ENCODE assay signal across 8 cellular contexts in genomic region chr2:135709992-135710391, GRCh38. TPM values are rescaled to one million over a fixed set of nuclear protein-coding genes. Genes with fewer than 3 reads are reported as not detected.
DNase-seq lines count a peak whose midpoint lies in the region; ATAC-seq lines count a peak whose summit lies in the region.

No MANE protein-coding gene starts in this region.

- no peak overlapping the region for H3K4me3 Mint-ChIP-seq in activated CD4-positive, alpha-beta memory T cell treated with anti-CD3 and anti-CD28 coated beads, Interleukin-2, amount 10 ng/mL, durations not matched to agents 7 days and 5 days

- H3K23ac ChIP-seq in mesenchymal stem cell (ENCODE audit: low read length in 2 of 2): no peak overlapping the region

- H2BK120ac ChIP-seq in mesenchymal stem cell (ENCODE audit: low read depth, low read length): no peak overlapping the region

- H3K4me2 ChIP-seq in mesenchymal stem cell (ENCODE audit: low read length, poor library complexity, severe bottlenecking): no peak overlapping the region

- H3K9ac ChIP-seq in mesenchymal stem cell (ENCODE audit: low read length): no peak overlapping the region

- H2BK15ac ChIP-seq in mesenchymal stem cell (ENCODE audit: low read depth, poor library complexity, severe bottlenecking): no peak overlapping the region

- no peaks in the 10 kb centered on the region for H3K27me3 ChIP-seq in mesenchymal stem cell (ENCODE audit: control insufficient read depth in 1 of 2, insufficient read depth in 1 of 2, low read length in 2 of 2)

- no peak overlapping the region for H2AK5ac ChIP-seq in mesenchymal stem cell (ENCODE audit: low read length, severe bottlenecking)

- no peak overlapping the region for H3K18ac ChIP-seq in mesenchymal stem cell (ENCODE audit: low read depth in 1 of 2, low read length in 2 of 2)

- no peak overlapping the region for H3K27ac ChIP-seq in mesenchymal stem cell (ENCODE audit: low read length, poor library complexity, severe bottlenecking)

- no peak overlapping the region for H3K4ac ChIP-seq in mesenchymal stem cell (ENCODE audit: low read depth in 1 of 2, low read length in 2 of 2)

- H3K36me3 ChIP-seq in mesenchymal stem cell (ENCODE audit: control insufficient read depth in 1 of 2, insufficient read depth in 2 of 2, low read depth in 1 of 2, low read length in 2 of 2): peaks cover 6 to 9% of the 10 kb centered on the region in 2 experiments

- DNase-seq in COLO668 (lab: John Stamatoyannopoulos, UW; ENCODE audit: unreplicated experiment) (peak; percentile 45), NCI-H2227 (lab: John Stamatoyannopoulos, UW; ENCODE audit: unreplicated experiment) (peak; percentile 72), ecto neural progenitor cell (ENCODE audit: low spot score) (peak; percentile 69), mesenchymal stem cell (peak; percentile 51)
- DNase-seq in activated CD4-positive, alpha-beta memory T cell treated with anti-CD3 and anti-CD28 coated beads, Interleukin-2, amount 10 ng/mL, durations not matched to agents 7 days and 5 days: peak; percentile 73
- DNase-seq in stimulated activated CD8-positive, alpha-beta memory T cell treated with anti-CD3 and anti-CD28 coated beads, Interleukin-2, amount 100 ng/mL, for 1 hour (ENCODE audit: low read depth in 2 of 2): peak; percentile 50 to 51

- POLR2A ChIA-PET in activated CD4-positive, alpha-beta memory T cell treated with anti-CD3 and anti-CD28 coated beads, Interleukin-2, amount 10 ng/mL, durations not matched to agents 7 days and 5 days (lab: Charles Lee): interaction anchor here (1.0 kb wide), 3 partner anchors 179 to 706 kb away, joined by 3 to 7 read pairs (median 6); partner anchors contain the start of genes R3HDM1 and ZRANB3

- ATAC-seq in GM21723 (IDR thresholded peaks at IDR 0.05; ENCODE audit: unreplicated experiment) (peak; percentile 73), GM21390 (IDR thresholded peaks at IDR 0.05; ENCODE audit: unreplicated experiment) (no peak)

- H3K79me1 ChIP-seq in mesenchymal stem cell (replicated peaks; ENCODE audit: low read length, poor library complexity, severe bottlenecking): peaks cover 5% of the 10 kb centered on the region

- no peaks in the 10 kb centered on the region for H3K27me3 Mint-ChIP-seq in activated CD4-positive, alpha-beta memory T cell treated with anti-CD3 and anti-CD28 coated beads, Interleukin-2, amount 10 ng/mL, durations not matched to agents 7 days and 5 days

- no peak overlapping the region for H4K91ac ChIP-seq in mesenchymal stem cell (ENCODE audit: low read length)

- H3K4me3 ChIP-seq in mesenchymal stem cell (ENCODE audit: insufficient read depth in 1 of 2, low read depth in 1 of 2, low read length in 2 of 2): no peak overlapping the region

- H2BK5ac ChIP-seq in mesenchymal stem cell (ENCODE audit: low read depth, low read length, poor library complexity, severe bottlenecking): no peak overlapping the region

- over 99% methylated on average over 4 of the region's 6 CpGs for WGBS in mesenchymal stem cell

- H3K36me3 Mint-ChIP-seq in activated CD4-positive, alpha-beta memory T cell treated with anti-CD3 and anti-CD28 coated beads, Interleukin-2, amount 10 ng/mL, durations not matched to agents 7 days and 5 days (ENCODE audit: low read depth): peaks cover 9% of the 10 kb centered on the region

- no peaks in the 10 kb centered on the region for H3K9me3 ChIP-seq in mesenchymal stem cell (ENCODE audit: control insufficient read depth, low read length)

- no peaks in the 10 kb centered on the region for H3K9me3 Mint-ChIP-seq in activated CD4-positive, alpha-beta memory T cell treated with anti-CD3 and anti-CD28 coated beads, Interleukin-2, amount 10 ng/mL, durations not matched to agents 7 days and 5 days

- no peak overlapping the region for H2BK12ac ChIP-seq in mesenchymal stem cell (ENCODE audit: low read length in 2 of 2)

- H4K8ac ChIP-seq in mesenchymal stem cell (ENCODE audit: low read length): peak overlapping the region; percentile 69

- no peak overlapping the region for H3K27ac Mint-ChIP-seq in activated CD4-positive, alpha-beta memory T cell treated with anti-CD3 and anti-CD28 coated beads, Interleukin-2, amount 10 ng/mL, durations not matched to agents 7 days and 5 days

- no peak overlapping the region for H2AFZ ChIP-seq in mesenchymal stem cell (ENCODE audit: low read depth, low read length)

- CTCF ChIA-PET in activated CD4-positive, alpha-beta memory T cell treated with anti-CD3 and anti-CD28 coated beads, Interleukin-2, amount 10 ng/mL, durations not matched to agents 7 days and 5 days (lab: Charles Lee): interaction anchor here (0.6 to 4.7 kb wide), 26 partner anchors 10 to 721 kb away, joined by 3 to 82 read pairs (median 5); partner anchors contain the start of genes R3HDM1 and ZRANB3

- H3K14ac ChIP-seq in mesenchymal stem cell (ENCODE audit: low read length in 2 of 2): no peak overlapping the region

- peaks cover 1% of the 10 kb centered on the region for H3K4me1 Mint-ChIP-seq in activated CD4-positive, alpha-beta memory T cell treated with anti-CD3 and anti-CD28 coated beads, Interleukin-2, amount 10 ng/mL, durations not matched to agents 7 days and 5 days

- no peaks in the 10 kb centered on the region for H3K4me1 ChIP-seq in mesenchymal stem cell (ENCODE audit: control insufficient read depth, insufficient read depth, low read depth, low read length)

RNA-seq across cellular contexts. Expression of gene UBXN4, which starts 31.7 kb away (rescaled TPM):
- 100 to 1,000 TPM; 118 to 126 TPM for total RNA-seq in activated CD4-positive, alpha-beta memory T cell treated with anti-CD3 and anti-CD28 coated beads, Interleukin-2, amount 10 ng/mL, durations not matched to agents 7 days and 5 days
- 70.6 TPM for polyA plus RNA-seq in mesenchymal stem cell (2013, experiment 1 of 2)
- polyA plus RNA-seq in mesenchymal stem cell (2013, experiment 2 of 2): 71.3 TPM
